ENCODE assay signal across 1 cellular context in the genomic region with DNA sequence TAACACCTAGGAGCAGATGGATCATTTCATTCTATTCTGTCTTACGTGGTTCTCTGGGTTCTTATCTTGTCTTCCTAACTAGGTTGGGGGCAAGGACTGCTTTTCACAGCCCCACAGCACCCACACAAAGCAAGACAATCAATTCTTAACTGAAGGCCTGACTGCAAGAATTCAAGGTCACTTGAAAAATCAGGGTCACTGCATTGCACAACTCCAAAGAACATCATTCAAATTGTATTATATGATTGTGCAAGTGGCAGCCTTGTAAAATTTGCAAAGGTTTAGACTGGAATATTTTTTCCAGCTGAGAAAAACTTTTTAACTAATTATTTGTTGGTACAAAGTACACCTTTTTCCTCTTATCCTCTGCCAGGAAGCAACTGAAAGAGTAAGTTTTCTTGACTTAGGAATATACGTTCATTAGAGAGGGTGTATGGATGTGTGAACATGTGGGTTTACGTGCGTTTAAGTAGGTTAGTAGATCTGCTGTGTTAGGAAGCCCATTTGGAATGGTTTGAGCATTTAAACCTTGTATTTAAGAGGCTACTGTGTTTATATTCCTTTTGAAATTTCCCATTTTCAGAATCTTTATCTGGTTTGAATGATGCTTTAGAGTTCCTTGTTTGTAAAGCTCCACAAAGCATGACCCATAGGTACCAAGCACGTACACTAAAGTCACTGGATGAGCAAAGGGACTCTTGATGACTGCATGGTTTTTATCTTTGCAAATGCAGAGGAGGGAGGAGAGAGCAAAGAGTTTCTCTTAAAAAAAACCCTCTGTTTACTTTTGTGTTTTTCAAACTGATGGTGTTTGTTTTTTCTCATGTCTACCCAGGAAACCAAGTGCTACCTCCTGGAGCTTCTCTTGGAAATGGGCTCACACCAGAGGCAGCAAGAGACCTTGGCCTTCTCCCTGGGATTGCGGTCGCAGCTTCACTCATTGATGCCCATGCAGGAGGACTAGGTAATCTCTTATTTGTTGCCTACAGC.
TF ChIP-seq lines count a peak whose summit lies in the region.

No MANE protein-coding gene starts in this region.

TF ChIP-seq in HepG2, 621 proteins besides CTCF, POLR2A, EP300 and RAD21 (continued from another document):
- TF ChIP-seq, protein P1, sequence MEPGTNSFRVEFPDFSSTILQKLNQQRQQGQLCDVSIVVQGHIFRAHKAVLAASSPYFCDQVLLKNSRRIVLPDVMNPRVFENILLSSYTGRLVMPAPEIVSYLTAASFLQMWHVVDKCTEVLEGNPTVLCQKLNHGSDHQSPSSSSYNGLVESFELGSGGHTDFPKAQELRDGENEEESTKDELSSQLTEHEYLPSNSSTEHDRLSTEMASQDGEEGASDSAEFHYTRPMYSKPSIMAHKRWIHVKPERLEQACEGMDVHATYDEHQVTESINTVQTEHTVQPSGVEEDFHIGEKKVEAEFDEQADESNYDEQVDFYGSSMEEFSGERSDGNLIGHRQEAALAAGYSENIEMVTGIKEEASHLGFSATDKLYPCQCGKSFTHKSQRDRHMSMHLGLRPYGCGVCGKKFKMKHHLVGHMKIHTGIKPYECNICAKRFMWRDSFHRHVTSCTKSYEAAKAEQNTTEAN (CRISPR knock-in tag; conservative IDR thresholded peaks at IDR 0.05) = 0 out of 2 replicates have a peak, but pooled peaks have one; percentile 33
- TF ChIP-seq MAZ (IDR thresholded peaks at IDR 0.05; ENCODE audit: borderline replicate concordance, low read depth, low read length) (no peak), MAZ (CRISPR knock-in tag; IDR thresholded peaks at IDR 0.05; ENCODE audit: low read depth) (peak; percentile 44; the same call in 1 of the 2 replicates), MXD4 (CRISPR knock-in tag; IDR thresholded peaks at IDR 0.05) (0 out of 2 replicates have a peak, but pooled peaks have one; percentile 22), KLF9 (CRISPR knock-in tag; IDR thresholded peaks at IDR 0.05; ENCODE audit: low read depth) (no peak), AKAP8 (CRISPR knock-in tag; IDR thresholded peaks at IDR 0.05) (no peak), ZNF629 (CRISPR knock-in tag; conservative IDR thresholded peaks at IDR 0.05) (peak; percentile 98), ARNT (IDR thresholded peaks at IDR 0.05) (no peak)
- TF ChIP-seq, protein P2, sequence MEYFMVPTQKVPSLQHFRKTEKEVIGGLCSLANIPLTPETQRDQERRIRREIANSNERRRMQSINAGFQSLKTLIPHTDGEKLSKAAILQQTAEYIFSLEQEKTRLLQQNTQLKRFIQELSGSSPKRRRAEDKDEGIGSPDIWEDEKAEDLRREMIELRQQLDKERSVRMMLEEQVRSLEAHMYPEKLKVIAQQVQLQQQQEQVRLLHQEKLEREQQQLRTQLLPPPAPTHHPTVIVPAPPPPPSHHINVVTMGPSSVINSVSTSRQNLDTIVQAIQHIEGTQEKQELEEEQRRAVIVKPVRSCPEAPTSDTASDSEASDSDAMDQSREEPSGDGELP (IDR thresholded peaks at IDR 0.05; ENCODE audit: borderline replicate concordance, low read depth) = peak; percentile 44
- TF ChIP-seq, protein P3, sequence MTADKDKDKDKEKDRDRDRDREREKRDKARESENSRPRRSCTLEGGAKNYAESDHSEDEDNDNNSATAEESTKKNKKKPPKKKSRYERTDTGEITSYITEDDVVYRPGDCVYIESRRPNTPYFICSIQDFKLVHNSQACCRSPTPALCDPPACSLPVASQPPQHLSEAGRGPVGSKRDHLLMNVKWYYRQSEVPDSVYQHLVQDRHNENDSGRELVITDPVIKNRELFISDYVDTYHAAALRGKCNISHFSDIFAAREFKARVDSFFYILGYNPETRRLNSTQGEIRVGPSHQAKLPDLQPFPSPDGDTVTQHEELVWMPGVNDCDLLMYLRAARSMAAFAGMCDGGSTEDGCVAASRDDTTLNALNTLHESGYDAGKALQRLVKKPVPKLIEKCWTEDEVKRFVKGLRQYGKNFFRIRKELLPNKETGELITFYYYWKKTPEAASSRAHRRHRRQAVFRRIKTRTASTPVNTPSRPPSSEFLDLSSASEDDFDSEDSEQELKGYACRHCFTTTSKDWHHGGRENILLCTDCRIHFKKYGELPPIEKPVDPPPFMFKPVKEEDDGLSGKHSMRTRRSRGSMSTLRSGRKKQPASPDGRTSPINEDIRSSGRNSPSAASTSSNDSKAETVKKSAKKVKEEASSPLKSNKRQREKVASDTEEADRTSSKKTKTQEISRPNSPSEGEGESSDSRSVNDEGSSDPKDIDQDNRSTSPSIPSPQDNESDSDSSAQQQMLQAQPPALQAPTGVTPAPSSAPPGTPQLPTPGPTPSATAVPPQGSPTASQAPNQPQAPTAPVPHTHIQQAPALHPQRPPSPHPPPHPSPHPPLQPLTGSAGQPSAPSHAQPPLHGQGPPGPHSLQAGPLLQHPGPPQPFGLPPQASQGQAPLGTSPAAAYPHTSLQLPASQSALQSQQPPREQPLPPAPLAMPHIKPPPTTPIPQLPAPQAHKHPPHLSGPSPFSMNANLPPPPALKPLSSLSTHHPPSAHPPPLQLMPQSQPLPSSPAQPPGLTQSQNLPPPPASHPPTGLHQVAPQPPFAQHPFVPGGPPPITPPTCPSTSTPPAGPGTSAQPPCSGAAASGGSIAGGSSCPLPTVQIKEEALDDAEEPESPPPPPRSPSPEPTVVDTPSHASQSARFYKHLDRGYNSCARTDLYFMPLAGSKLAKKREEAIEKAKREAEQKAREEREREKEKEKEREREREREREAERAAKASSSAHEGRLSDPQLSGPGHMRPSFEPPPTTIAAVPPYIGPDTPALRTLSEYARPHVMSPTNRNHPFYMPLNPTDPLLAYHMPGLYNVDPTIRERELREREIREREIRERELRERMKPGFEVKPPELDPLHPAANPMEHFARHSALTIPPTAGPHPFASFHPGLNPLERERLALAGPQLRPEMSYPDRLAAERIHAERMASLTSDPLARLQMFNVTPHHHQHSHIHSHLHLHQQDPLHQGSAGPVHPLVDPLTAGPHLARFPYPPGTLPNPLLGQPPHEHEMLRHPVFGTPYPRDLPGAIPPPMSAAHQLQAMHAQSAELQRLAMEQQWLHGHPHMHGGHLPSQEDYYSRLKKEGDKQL (CRISPR knock-in tag; IDR thresholded peaks at IDR 0.05; ENCODE audit: low read depth) = 0 out of 2 replicates have a peak, but pooled peaks have one; percentile 62
TF ChIP-seq in HepG2: peak in this region for 151.
